Comparison of ENCODE assay signal across 10 cellular contexts in genomic region chr20:58408603-58409246, GRCh38. TPM values are rescaled to one million over a fixed set of nuclear protein-coding genes. Genes with fewer than 3 reads are reported as not detected.
DNase-seq lines count a peak whose midpoint lies in the region; FAIRE-seq and TF ChIP-seq lines count a peak whose summit lies in the region.
"Had no signal": no experiment of that assay in that cellular context is flagged by ENCODE, and none has a peak within 500 bp of the region (broad histone marks: within the 10 kb centered on the region; RNA-seq: fewer than 3 reads in every experiment).

No MANE protein-coding gene starts in this region.

- no peak overlapping the region for H3K9ac ChIP-seq in endothelial cell of umbilical vein (replicated peaks; ENCODE audit: extremely low read depth, insufficient read depth, low read length)
- H3K9ac ChIP-seq: BLaER1 treated with 17β-estradiol and CSF1 and Interleukin-3, amounts not matched to agents 10 nM and 100 nM had no signal

- BruUV-seq in OCI-LY7 (replicated peaks; lab: Mats Ljungman, UMichigan) (no TSS peak), endothelial cell of umbilical vein (replicated peaks; lab: Mats Ljungman, UMichigan) (no TSS peak)

- peaks cover 21% of the 10 kb centered on the region for H4K20me1 ChIP-seq in OCI-LY7 (ENCODE audit: insufficient read depth, low read length)
- H4K20me1 ChIP-seq in endothelial cell of umbilical vein (replicated peaks; ENCODE audit: control insufficient read depth, extremely low read depth, insufficient read depth, low read length) = peaks cover 5% of the 10 kb centered on the region

- H3K9me3 Mint-ChIP-seq in activated T-cell treated with anti-CD3 and anti-CD28 coated beads, Interleukin-2, amount 50 U/mL, for 24 hours = no peaks in the 10 kb centered on the region

- peaks cover 40% of the 10 kb centered on the region for H3K4me1 ChIP-seq in OCI-LY7 (ENCODE audit: insufficient read depth, low read length, poor library complexity, severe bottlenecking)
- peaks cover 32% of the 10 kb centered on the region for H3K4me1 ChIP-seq in endothelial cell of umbilical vein (ENCODE audit: control insufficient read depth, extremely low read depth, insufficient read depth, low read length)

- no peaks in the 10 kb centered on the region for H3K27me3 Mint-ChIP-seq in activated T-cell treated with anti-CD3 and anti-CD28 coated beads, Interleukin-2, amount 50 U/mL, for 24 hours

- H3K4me3 ChIP-seq in OCI-LY7 (ENCODE audit: low read depth, low read length, poor library complexity, severe bottlenecking) (peak overlapping the region; percentile 17), endothelial cell of umbilical vein (replicated peaks in 1 of 3; ENCODE audit: insufficient read depth in 1 of 3, low read depth in 1 of 3, low read length in 3 of 3) (no peak overlapping the region)
- H3K4me3 ChIP-seq: BLaER1 treated with 17β-estradiol and CSF1 and Interleukin-3, amounts not matched to agents 10 nM and 100 nM; esophagus muscularis mucosa had no signal

- POLR2A ChIA-PET in OCI-LY7 (lab: Charles Lee) = interaction anchor here (0.6 to 1.9 kb wide), 6 partner anchors 10 to 171 kb away, joined by 3 to 5 read pairs (median 4); partner anchors contain the start of gene VAPB
- POLR2A ChIA-PET in endothelial cell of umbilical vein (lab: Charles Lee) = interaction anchor here (0.6 to 0.9 kb wide), 2 partner anchors 20 to 244 kb away, joined by 3 to 5 read pairs; partner anchors contain the start of gene VAPB

- no peaks in the 10 kb centered on the region for H3K9me1 ChIP-seq in endothelial cell of umbilical vein (replicated peaks; ENCODE audit: control insufficient read depth, extremely low read depth, insufficient read depth, low read length)

- peak overlapping the region; percentile 88 for H3K27ac Mint-ChIP-seq in activated T-cell treated with anti-CD3 and anti-CD28 coated beads, Interleukin-2, amount 50 U/mL, for 24 hours

- no peak for FAIRE-seq in endothelial cell of umbilical vein (lab: Jason Lieb, UNC)

- H3K79me2 ChIP-seq in OCI-LY7 (ENCODE audit: insufficient read depth, low read depth, low read length) (peaks cover 93% of the 10 kb centered on the region), endothelial cell of umbilical vein (ENCODE audit: control insufficient read depth, insufficient read depth, low read length) (peaks cover 86% of the 10 kb centered on the region)

- H3K27me3 ChIP-seq in endothelial cell of umbilical vein (ENCODE audit: control insufficient read depth in 2 of 2, insufficient read depth in 2 of 2, low read length in 2 of 2) = no peaks in the 10 kb centered on the region
- H3K27me3 ChIP-seq: BLaER1 treated with 17β-estradiol and CSF1 and Interleukin-3, amounts not matched to agents 10 nM and 100 nM; esophagus muscularis mucosa had no signal

- H3K4me1 Mint-ChIP-seq in activated T-cell treated with anti-CD3 and anti-CD28 coated beads, Interleukin-2, amount 50 U/mL, for 24 hours (ENCODE audit: low read depth) = peaks cover 37% of the 10 kb centered on the region

- H3K9me2 ChIP-seq in OCI-LY7 (ENCODE audit: insufficient read depth, low read length) = no peaks in the 10 kb centered on the region

- H2AFZ ChIP-seq in OCI-LY7 (ENCODE audit: low read length) = no peak overlapping the region
- no peak overlapping the region for H2AFZ ChIP-seq in endothelial cell of umbilical vein (ENCODE audit: low read depth, low read length)

- TF ChIP-seq POLR2A in endothelial cell of umbilical vein (IDR thresholded peaks at IDR 0.05; ENCODE audit: low read depth, low read length) = no peak

- peak overlapping the region; percentile 43 for H3K4me3 Mint-ChIP-seq in activated T-cell treated with anti-CD3 and anti-CD28 coated beads, Interleukin-2, amount 50 U/mL, for 24 hours

- TF ChIP-seq CTCF in OCI-LY7 (conservative IDR thresholded peaks at IDR 0.05; ENCODE audit: low read length) (no peak), endothelial cell of umbilical vein (IDR thresholded peaks at IDR 0.05; ENCODE audit: extremely low read depth in 1 of 2, insufficient read depth in 1 of 2, low read depth in 1 of 2, low read length in 2 of 2) (no peak)

- intact Hi-C loops in OCI-LY7 (cut with micrococcal nuclease; ENCODE audit: unreplicated experiment) (no loop called here), endothelial cell of umbilical vein (cut with micrococcal nuclease) (loop anchor here (10.0 kb wide), 1 partner anchor 1014 kb away; the partner anchor contains the start of gene RBM38)

- DNase-seq in activated T-cell treated with anti-CD3 and anti-CD28 coated beads, Interleukin-2, amount 50 U/mL, for 24 hours = no peak
- DNase-seq in activated T-cell treated with anti-CD3 and anti-CD28 coated beads for 4 hours (no peak), OCI-LY7 (ENCODE audit: low spot score) (peak; percentile 57), endothelial cell of umbilical vein (ENCODE audit: low read depth, low spot score) (peak; percentile 14), superior temporal gyrus (ENCODE audit: extremely low spot score) (peak; percentile 59), NCI-H1092 (lab: John Stamatoyannopoulos, UW) (no peak)
- no peak for DNase-seq in stimulated activated CD4-positive, alpha-beta T cell treated with anti-CD3 and anti-CD28 coated beads, Interleukin-4, amount 100 ng/mL, for 1 hour
- DNase-seq in effector CD4-positive, alpha-beta T cell = no peak

- H3K27ac ChIP-seq in OCI-LY7 (ENCODE audit: low read depth, low read length, poor library complexity, severe bottlenecking) = peak overlapping the region; percentile 41
- no peak overlapping the region for H3K27ac ChIP-seq in endothelial cell of umbilical vein (ENCODE audit: insufficient read depth, low read depth, low read length)

- H3K9me3 ChIP-seq in OCI-LY7 (ENCODE audit: low read length) (peaks cover 9% of the 10 kb centered on the region; the same call in 1 of the 2 replicates), endothelial cell of umbilical vein (replicated peaks; ENCODE audit: control insufficient read depth, insufficient read depth, low read length) (no peaks in the 10 kb centered on the region)
- H3K9me3 ChIP-seq: esophagus muscularis mucosa had no signal

- H3K4me2 ChIP-seq in OCI-LY7 (ENCODE audit: low read length) (peak overlapping the region; percentile 56), endothelial cell of umbilical vein (ENCODE audit: insufficient read depth, low read length) (peak overlapping the region; percentile 67)

- dilution Hi-C loops in endothelial cell of umbilical vein (cut with MboI; ENCODE audit: extremely low pct_ligation_motif_present, low sequenced_read_pairs) = no loop called here

- CTCF ChIA-PET in OCI-LY7 (lab: Charles Lee; ENCODE audit: unreplicated experiment) = no interaction called here
- CTCF ChIA-PET in endothelial cell of umbilical vein (lab: Charles Lee) = interaction anchor here (0.9 to 1.4 kb wide), 5 partner anchors 10 to 162 kb away, joined by 3 to 6 read pairs (median 3); partner anchors contain the start of gene VAPB

- H3K36me3 ChIP-seq in OCI-LY7 (ENCODE audit: insufficient read depth, low read length) (peaks cover 25% of the 10 kb centered on the region), endothelial cell of umbilical vein (ENCODE audit: control insufficient read depth in 2 of 2, extremely low read depth in 1 of 2, insufficient read depth in 2 of 2, low read length in 2 of 2) (no peaks in the 10 kb centered on the region)
- H3K36me3 ChIP-seq: esophagus muscularis mucosa had no signal

- peaks cover 20% of the 10 kb centered on the region for H3K36me3 Mint-ChIP-seq in activated T-cell treated with anti-CD3 and anti-CD28 coated beads, Interleukin-2, amount 50 U/mL, for 24 hours (ENCODE audit: low read depth)

TF ChIP-seq in endothelial cell of umbilical vein, 7 proteins besides CTCF, POLR2A, EP300 and RAD21:
- TF ChIP-seq JUN (IDR thresholded peaks at IDR 0.05; ENCODE audit: borderline replicate concordance, insufficient read depth, insufficient read length, low read depth) = no peak
TF ChIP-seq in endothelial cell of umbilical vein: peak in this region for 0.

RNA-seq across cellular contexts. Expression of gene VAPB, which starts 19.7 kb away (rescaled TPM):
- total RNA-seq in OCI-LY7 (2014; rRNA removed; shearing (Covaris generic)) = 12.1 and 13.3 TPM in 2 replicates
- total RNA-seq in OCI-LY7 (2022) (41.8 and 43.2 TPM in 2 replicates), endothelial cell of umbilical vein (47.8 and 48.9 TPM in 2 replicates)
- 13.1 and 17.9 TPM in 2 replicates for polyA plus RNA-seq in endothelial cell of umbilical vein
- polyA plus RNA-seq in endothelial cell of umbilical vein (2011; cell fraction: cytosol; rRNA removed) = 26.5 and 32.2 TPM in 2 replicates
- polyA plus RNA-seq in endothelial cell of umbilical vein (2011; cell fraction: nucleus; rRNA removed) = 21.8 and 26.6 TPM in 2 replicates
- polyA plus RNA-seq in endothelial cell of umbilical vein (2012) = 38.3 and 39.6 TPM in 2 replicates
- 15.8 and 16.0 TPM in 2 replicates for polyA minus RNA-seq in endothelial cell of umbilical vein
- polyA minus RNA-seq in endothelial cell of umbilical vein (2011; cell fraction: cytosol; rRNA and poly(A)+ RNA removed) = 28.3 TPM
- 14.0 and 22.9 TPM in 2 replicates for polyA minus RNA-seq in endothelial cell of umbilical vein (2011; cell fraction: nucleus; rRNA and poly(A)+ RNA removed)

Comparison
In these comparisons a context has a peak if more than half of its experiments do, and no peak if none do; other contexts are left out.
1. DNase-seq: peak in OCI-LY7 (single experiment), endothelial cell of umbilical vein (single experiment) and superior temporal gyrus (single experiment); none in activated T-cell treated with anti-CD3 and anti-CD28 coated beads, Interleukin-2, amount 50 U/mL, for 24 hours (single experiment), activated T-cell treated with anti-CD3 and anti-CD28 coated beads for 4 hours (single experiment), NCI-H1092 (single experiment), stimulated activated CD4-positive, alpha-beta T cell treated with anti-CD3 and anti-CD28 coated beads, Interleukin-4, amount 100 ng/mL, for 1 hour (single experiment) and effector CD4-positive, alpha-beta T cell (single experiment).